12 cellular contexts compared by ENCODE assay signal in genomic region chr20:37342231-37343177, GRCh38. TPM values are rescaled to one million over a fixed set of nuclear protein-coding genes. Genes with fewer than 3 reads are reported as not detected.
DNase-seq lines count a peak whose midpoint lies in the region; ATAC-seq, FAIRE-seq and TF ChIP-seq lines count a peak whose summit lies in the region.
"Had no signal": no experiment of that assay in that cellular context is flagged by ENCODE, and none has a peak within 500 bp of the region (broad histone marks: within the 10 kb centered on the region; RNA-seq: fewer than 3 reads in every experiment).

No MANE protein-coding gene starts in this region.

- H2AFZ ChIP-seq in SK-N-SH (ENCODE audit: low read depth) (no peak overlapping the region), HepG2 (ENCODE audit: low read length) (no peak overlapping the region), PC-3 (ENCODE audit: low read length) (no peak overlapping the region)

- no peak for TF ChIP-seq EP300 in A549 (IDR thresholded peaks at IDR 0.05)
- TF ChIP-seq EP300 in SK-N-SH (IDR thresholded peaks at IDR 0.05; ENCODE audit: borderline replicate concordance in 1 of 2, low read depth in 1 of 2, low read length in 1 of 2) = no peak
- TF ChIP-seq EP300 in HepG2 (IDR thresholded peaks at IDR 0.05; ENCODE audit: low read depth in 2 of 2, low read length in 2 of 2) = no peak
- TF ChIP-seq EP300 in HepG2 (CRISPR knock-in tag; IDR thresholded peaks at IDR 0.05; ENCODE audit: borderline replicate concordance) = 0 out of 2 replicates have a peak, but pooled peaks have one; percentile 31

- no peak for FAIRE-seq in A549 (lab: Jason Lieb, UNC)
- FAIRE-seq in HepG2 (lab: Jason Lieb, UNC) = peak; percentile 57
- FAIRE-seq: keratinocyte had no signal

- H3K79me2 ChIP-seq in SK-N-SH (ENCODE audit: insufficient read depth) (peaks cover 20% of the 10 kb centered on the region), HepG2 (ENCODE audit: insufficient read depth, low read length) (peaks cover 27% of the 10 kb centered on the region), PC-3 (ENCODE audit: low read length) (peaks cover 22% of the 10 kb centered on the region)

- peak overlapping the region; percentile 93; the same call in 1 of the 3 replicates for H3K4me2 ChIP-seq in A549
- no peak overlapping the region for H3K4me2 ChIP-seq in SK-N-SH
- peak overlapping the region; percentile 92 for H3K4me2 ChIP-seq in HepG2 (ENCODE audit: low read depth, low read length)
- no peak overlapping the region for H3K4me2 ChIP-seq in PC-3 (ENCODE audit: low read length)

- POLR2A ChIA-PET in A549 (lab: Yijun Ruan, JAX) (no interaction called here), SK-N-SH (lab: Yijun Ruan, JAX) (no interaction called here), HepG2 (lab: Yijun Ruan, JAX) (interaction anchor here (1.0 to 3.4 kb wide), 4 partner anchors 9 to 71 kb away, joined by 3 to 48 read pairs (median 10); no protein-coding TSS in a partner anchor), PC-3 (lab: Charles Lee; ENCODE audit: unreplicated experiment) (no interaction called here)

- DNase-seq in A549 (ENCODE audit: low read depth in 1 of 2, low spot score in 1 of 2) (peak; percentile 48 to 61), SK-N-SH (no peak), HepG2 (ENCODE audit: low spot score) (peak; percentile 82), PC-3 (no peak), dedifferentiated amniotic fluid mesenchymal stem cell (ENCODE audit: extremely low spot score) (no peak), iPS-NIHi7 (ENCODE audit: extremely low spot score) (no peak)
- DNase-seq: activated naive CD4-positive, alpha-beta T cell; NCI-H1694; T-helper 1 cell had no signal

- H3K36me3 ChIP-seq in SK-N-SH (replicated peaks in 1 of 2; ENCODE audit: control insufficient read depth in 1 of 2, insufficient read depth in 2 of 2, low read length in 1 of 2) = no peaks in the 10 kb centered on the region
- H3K36me3 ChIP-seq in HepG2 (replicated peaks in 1 of 2; ENCODE audit: control insufficient read depth in 1 of 2, insufficient read depth in 2 of 2, low read length in 2 of 2) = peaks cover 0 to 6% of the 10 kb centered on the region in 2 experiments; a peak in 3 of 5 replicates
- no peaks in the 10 kb centered on the region for H3K36me3 ChIP-seq in PC-3 (ENCODE audit: low read depth, low read length)

- H3K9me3 ChIP-seq in A549 (no peaks in the 10 kb centered on the region), SK-N-SH (no peaks in the 10 kb centered on the region), HepG2 (ENCODE audit: low read length) (no peaks in the 10 kb centered on the region), PC-3 (ENCODE audit: low read length) (no peaks in the 10 kb centered on the region)

- TF ChIP-seq RAD21 in A549 (conservative IDR thresholded peaks at IDR 0.05 in 1 of 2, IDR thresholded peaks at IDR 0.05 in 1 of 2) (0 out of 5 replicates have a peak, but pooled peaks of 1 of the 2 experiments have one; percentile 12), SK-N-SH (IDR thresholded peaks at IDR 0.05; ENCODE audit: low read length) (peak; percentile 23; the same call in 1 of the 2 replicates), HepG2 (CRISPR knock-in tag; IDR thresholded peaks at IDR 0.05) (peak; percentile 52; the same call in 1 of the 2 replicates)

- BruUV-seq in HepG2 (replicated peaks; lab: Mats Ljungman, UMichigan) = no TSS peak
- BruUV-seq in PC-3 (replicated peaks; lab: Mats Ljungman, UMichigan) = no TSS peak

- H3K4me1 ChIP-seq in A549 (peaks cover 40% of the 10 kb centered on the region), SK-N-SH (ENCODE audit: control insufficient read depth in 1 of 2, insufficient read depth in 2 of 2, low read depth in 1 of 2, low read length in 1 of 2) (peaks cover 4 to 28% of the 10 kb centered on the region in 2 experiments; a peak in 3 of 4 replicates), HepG2 (ENCODE audit: insufficient read depth, low read length) (peaks cover 79% of the 10 kb centered on the region), PC-3 (ENCODE audit: insufficient read depth, low read length) (peaks cover 32% of the 10 kb centered on the region)

- no peak for TF ChIP-seq CTCF in A549 (IDR thresholded peaks at IDR 0.05)
- TF ChIP-seq CTCF in GM12874 (IDR thresholded peaks at IDR 0.05; ENCODE audit: insufficient read depth, low read depth, low read length) = peak; percentile 31
- peak; percentile 23; the same call in 1 of the 2 replicates for TF ChIP-seq CTCF in SK-N-SH (IDR thresholded peaks at IDR 0.05)
- TF ChIP-seq CTCF in HepG2 (CRISPR knock-in tag; IDR thresholded peaks at IDR 0.05) = peak; percentile 47
- no peak for TF ChIP-seq CTCF in PC-3 (conservative IDR thresholded peaks at IDR 0.05; ENCODE audit: low read depth, low read length)

- H3K4me3 ChIP-seq in A549 (no peak overlapping the region), SK-N-SH (ENCODE audit: low read depth in 2 of 2, low read length in 1 of 2) (no peak overlapping the region), HepG2 (replicated peaks in 1 of 3; ENCODE audit: insufficient read depth in 1 of 3, low read depth in 2 of 3, low read length in 3 of 3) (peak overlapping the region in 1 of 3 experiments; percentile 80; a peak in 2 of 6 replicates), PC-3 (ENCODE audit: low read length) (no peak overlapping the region)

- intact Hi-C loops in HepG2 (cut with micrococcal nuclease; ENCODE audit: unreplicated experiment) = loop anchor here (2.0 kb wide), 1 partner anchor 190 kb away; no protein-coding TSS in a partner anchor
- intact Hi-C loops in PC-3 (cut with micrococcal nuclease) = no loop called here

- ATAC-seq in A549 (peak; percentile 19 to 34; a peak in 3 of 6 replicates), HepG2 (peak; percentile 60), PC-3 (no peak), HG02642 (IDR thresholded peaks at IDR 0.05; ENCODE audit: poor library complexity, unreplicated experiment) (no peak)

- H3K9ac ChIP-seq in SK-N-SH (no peak overlapping the region), HepG2 (ENCODE audit: insufficient read depth, low read depth, low read length) (peak overlapping the region; percentile 77; the same call in 1 of the 2 replicates), PC-3 (ENCODE audit: low read length) (no peak overlapping the region)

- H4K20me1 ChIP-seq in SK-N-SH (ENCODE audit: insufficient read depth) = no peaks in the 10 kb centered on the region
- peaks cover 9% of the 10 kb centered on the region for H4K20me1 ChIP-seq in HepG2 (ENCODE audit: insufficient read depth, low read length)
- H4K20me1 ChIP-seq in PC-3 (ENCODE audit: low read length) = peaks cover 4% of the 10 kb centered on the region; the same call in 1 of the 2 replicates

- CTCF ChIA-PET in A549 (lab: Yijun Ruan, JAX) (interaction anchor here (2.0 kb wide), 1 partner anchor 14 kb away, joined by 6 read pairs; no protein-coding TSS in a partner anchor), SK-N-SH (lab: Yijun Ruan, JAX) (no interaction called here), HepG2 (lab: Yijun Ruan, JAX; ENCODE audit: low intra/inter-chr PET ratio, low total read pairs) (no interaction called here), PC-3 (lab: Charles Lee) (no interaction called here)

- H3F3A ChIP-seq in SK-N-SH (replicated peaks; ENCODE audit: insufficient read depth) (peaks cover 17% of the 10 kb centered on the region), PC-3 (ENCODE audit: low read length, unreplicated experiment) (no peaks in the 10 kb centered on the region)

- H3K27me3 ChIP-seq in SK-N-SH (ENCODE audit: insufficient read depth) = no peaks in the 10 kb centered on the region
- H3K27me3 ChIP-seq in HepG2 (ENCODE audit: control insufficient read depth in 1 of 2, insufficient read depth in 2 of 2, low read length in 2 of 2) = peaks cover 0 to 5% of the 10 kb centered on the region in 2 experiments; a peak in 1 of 5 replicates
- H3K27me3 ChIP-seq in PC-3 (ENCODE audit: low read length) = no peaks in the 10 kb centered on the region

- WGBS in A549 (ENCODE audit: missing lambda C conversion rate) = 66% methylated on average over 3 of the region's 4 CpGs
- 80% methylated on average over 2 of the region's 4 CpGs for WGBS in SK-N-SH (ENCODE audit: low lambda C conversion rate)
- WGBS in HepG2 (ENCODE audit: low lambda C conversion rate) = 59% methylated on average over 4 of the region's 4 CpGs

- no peak for TF ChIP-seq POLR2A in A549 (IDR thresholded peaks at IDR 0.05; ENCODE audit: low read length)
- TF ChIP-seq POLR2A in HepG2 (IDR thresholded peaks at IDR 0.05; ENCODE audit: insufficient read depth in 1 of 2, low read depth in 2 of 2, low read length in 2 of 2) = no peak

- in situ Hi-C loops in HepG2 (cut with HindIII; ENCODE audit: extremely low pct_ligation_motif_present, low pct_unique_long_range_greater_than_20kb) = no loop called here

- H3K27ac ChIP-seq in A549 (peak overlapping the region; percentile 99 to 100), SK-N-SH (ENCODE audit: low read depth in 2 of 2, low read length in 1 of 2) (peak overlapping the region in 1 of 2 experiments; percentile 23; a peak in 1 of 4 replicates), HepG2 (ENCODE audit: extremely low read length, insufficient read depth, low read length) (no peak overlapping the region), PC-3 (ENCODE audit: low read length) (no peak overlapping the region)

- H3K9me2 ChIP-seq in SK-N-SH = no peaks in the 10 kb centered on the region
- no peaks in the 10 kb centered on the region for H3K9me2 ChIP-seq in PC-3 (replicated peaks; ENCODE audit: low read length)

RNA-seq across cellular contexts. Expression of gene SRC, which starts 3.4 kb away (rescaled TPM):
- polyA plus RNA-seq in A549 (2011; rRNA removed) (154 and 212 TPM in 2 replicates), A549 (2017; fragmentation: RNase III; extraction: RNeasy Plus Mini Kit Qiagen cat#74134 plus additional on column Dnase treatment) (133 to 139 TPM (median 134 TPM) in 3 replicates), SK-N-SH (2012; rRNA removed) (23.8 and 25.6 TPM in 2 replicates), HepG2 (2011; rRNA removed) (192 and 229 TPM in 2 replicates)
- polyA plus RNA-seq in A549 (2012; cell fraction: cytosol; rRNA removed) = 122 and 170 TPM in 2 replicates
- 500 and 511 TPM in 2 replicates for polyA plus RNA-seq in A549 (2012; cell fraction: nucleus; rRNA removed)
- 278 and 313 TPM in 2 replicates for polyA minus RNA-seq in A549 (2011; rRNA and poly(A)+ RNA removed)
- polyA plus RNA-seq in SK-N-SH (2012; cell fraction: cytosol; rRNA removed) = 9.6 and 17.1 TPM in 2 replicates
- 49.2 and 58.8 TPM in 2 replicates for polyA plus RNA-seq in SK-N-SH (2012; cell fraction: nucleus; rRNA removed)
- total RNA-seq in HepG2 (2016; rRNA removed; fragmentation: Illumina TruSeq; extraction: Trizol) (54.7 and 59.7 TPM in 2 replicates), PC-3 (2014; rRNA removed) (55.6 and 82.1 TPM in 2 replicates)
- total RNA-seq in HepG2 (2016; cell fraction: cytosol; rRNA removed; fragmentation: Illumina TruSeq; extraction: Trizol; ENCODE audit: low read depth) = 18.4 and 21.0 TPM in 2 replicates
- 48.2 and 56.8 TPM in 2 replicates for total RNA-seq in HepG2 (2016; cell fraction: insoluble cytoplasmic fraction; rRNA removed; fragmentation: Illumina TruSeq; extraction: Trizol)
- 25.3 and 30.3 TPM in 2 replicates for total RNA-seq in HepG2 (2016; cell fraction: membrane; rRNA removed; fragmentation: Illumina TruSeq; extraction: Trizol)
- 60.1 and 65.6 TPM in 2 replicates for total RNA-seq in HepG2 (2016; cell fraction: nucleus; rRNA removed; fragmentation: Illumina TruSeq; extraction: Trizol)
- polyA plus RNA-seq in HepG2 (2011; cell fraction: cytosol; rRNA removed) = 97.4 and 112 TPM in 2 replicates
- polyA plus RNA-seq in HepG2 (2011; cell fraction: nucleus; rRNA removed) = 448 and 459 TPM in 2 replicates
- 148 and 158 TPM in 2 replicates for polyA plus RNA-seq in HepG2 (2012)
- polyA plus RNA-seq in HepG2 (2016; cell fraction: cytosol; fragmentation: Illumina TruSeq; extraction: Trizol; ENCODE audit: low read depth) = 3.4 and 4.0 TPM in 2 replicates
- polyA plus RNA-seq in HepG2 (2016; cell fraction: insoluble cytoplasmic fraction; fragmentation: Illumina TruSeq; extraction: Trizol; ENCODE audit: low read depth) = 43.5 and 52.9 TPM in 2 replicates
- polyA plus RNA-seq in HepG2 (2016; cell fraction: membrane; fragmentation: Illumina TruSeq; extraction: Trizol; ENCODE audit: low read depth) = 13.5 and 16.0 TPM in 2 replicates
- polyA plus RNA-seq in HepG2 (2016; cell fraction: nucleus; fragmentation: Illumina TruSeq; extraction: Trizol; ENCODE audit: insufficient read depth, low read depth) = 92.1 and 101 TPM in 2 replicates
- polyA minus RNA-seq in HepG2 (2011; rRNA and poly(A)+ RNA removed; ENCODE audit: low replicate concordance) = 0.87 and 280 TPM in 2 replicates
- 92.5 and 127 TPM in 2 replicates for polyA minus RNA-seq in HepG2 (2011; cell fraction: cytosol; rRNA and poly(A)+ RNA removed)
- polyA minus RNA-seq in HepG2 (2011; cell fraction: nucleus; rRNA and poly(A)+ RNA removed) = 209 and 267 TPM in 2 replicates

RNA-seq across cellular contexts. Expression of gene MANBAL, which starts 53.0 kb away (rescaled TPM):
- polyA plus RNA-seq in A549 (2011; rRNA removed) = 104 and 131 TPM in 2 replicates
- 150 and 172 TPM in 2 replicates for polyA plus RNA-seq in A549 (2012; cell fraction: cytosol; rRNA removed)
- polyA plus RNA-seq in A549 (2012; cell fraction: nucleus; rRNA removed) = 85.9 and 115 TPM in 2 replicates
- polyA plus RNA-seq in A549 (2017; fragmentation: RNase III; extraction: RNeasy Plus Mini Kit Qiagen cat#74134 plus additional on column Dnase treatment) = 95.3 to 102 TPM (median 95.9 TPM) in 3 replicates
- 75.9 and 80.4 TPM in 2 replicates for polyA minus RNA-seq in A549 (2011; rRNA and poly(A)+ RNA removed)
- polyA plus RNA-seq in SK-N-SH (2012; rRNA removed) = 105 and 141 TPM in 2 replicates
- polyA plus RNA-seq in SK-N-SH (2012; cell fraction: cytosol; rRNA removed) = 96.7 and 125 TPM in 2 replicates
- polyA plus RNA-seq in SK-N-SH (2012; cell fraction: nucleus; rRNA removed) = 67.4 and 78.5 TPM in 2 replicates
- 16.5 and 18.6 TPM in 2 replicates for total RNA-seq in HepG2 (2016; rRNA removed; fragmentation: Illumina TruSeq; extraction: Trizol)
- total RNA-seq in HepG2 (2016; cell fraction: cytosol; rRNA removed; fragmentation: Illumina TruSeq; extraction: Trizol; ENCODE audit: low read depth) = 10.8 and 15.2 TPM in 2 replicates
- total RNA-seq in HepG2 (2016; cell fraction: insoluble cytoplasmic fraction; rRNA removed; fragmentation: Illumina TruSeq; extraction: Trizol) = 15.1 and 16.2 TPM in 2 replicates
- total RNA-seq in HepG2 (2016; cell fraction: membrane; rRNA removed; fragmentation: Illumina TruSeq; extraction: Trizol) = 25.3 and 29.5 TPM in 2 replicates
- 15.3 and 19.6 TPM in 2 replicates for total RNA-seq in HepG2 (2016; cell fraction: nucleus; rRNA removed; fragmentation: Illumina TruSeq; extraction: Trizol)
- polyA plus RNA-seq in HepG2 (2011; rRNA removed) = 70.2 and 74.1 TPM in 2 replicates
- polyA plus RNA-seq in HepG2 (2011; cell fraction: cytosol; rRNA removed) = 93.3 and 98.4 TPM in 2 replicates
- 35.2 and 44.3 TPM in 2 replicates for polyA plus RNA-seq in HepG2 (2011; cell fraction: nucleus; rRNA removed)
- 45.7 and 46.8 TPM in 2 replicates for polyA plus RNA-seq in HepG2 (2012)
- 48.1 and 71.4 TPM in 2 replicates for polyA plus RNA-seq in HepG2 (2016; cell fraction: cytosol; fragmentation: Illumina TruSeq; extraction: Trizol; ENCODE audit: low read depth)
- 55.8 and 57.5 TPM in 2 replicates for polyA plus RNA-seq in HepG2 (2016; cell fraction: insoluble cytoplasmic fraction; fragmentation: Illumina TruSeq; extraction: Trizol; ENCODE audit: low read depth)
- polyA plus RNA-seq in HepG2 (2016; cell fraction: membrane; fragmentation: Illumina TruSeq; extraction: Trizol; ENCODE audit: low read depth) = 67.6 and 91.3 TPM in 2 replicates
- 68.3 and 69.5 TPM in 2 replicates for polyA plus RNA-seq in HepG2 (2016; cell fraction: nucleus; fragmentation: Illumina TruSeq; extraction: Trizol; ENCODE audit: insufficient read depth, low read depth)
- 47.1 and 62.0 TPM in 2 replicates for polyA minus RNA-seq in HepG2 (2011; rRNA and poly(A)+ RNA removed; ENCODE audit: low replicate concordance)
- 11.5 and 14.7 TPM in 2 replicates for polyA minus RNA-seq in HepG2 (2011; cell fraction: cytosol; rRNA and poly(A)+ RNA removed)
- 7.6 and 12.7 TPM in 2 replicates for polyA minus RNA-seq in HepG2 (2011; cell fraction: nucleus; rRNA and poly(A)+ RNA removed)
- 21.9 and 27.5 TPM in 2 replicates for total RNA-seq in PC-3 (2014; rRNA removed)

Comparison
In these comparisons a context has a peak if more than half of its experiments do, and no peak if none do; other contexts are left out.
1. ATAC-seq: peak in A549 (2 of 2) and HepG2 (single experiment); none in PC-3 (single experiment) and HG02642 (single experiment).
2. DNase-seq: peak in A549 (2 of 2) and HepG2 (single experiment); none in SK-N-SH (single experiment), PC-3 (single experiment), dedifferentiated amniotic fluid mesenchymal stem cell (single experiment) and iPS-NIHi7 (single experiment).
3. H3K27ac ChIP-seq: peak in A549 (2 of 2); none in HepG2 (single experiment) and PC-3 (single experiment).
4. H3K4me2 ChIP-seq: peak in A549 (single experiment) and HepG2 (single experiment); none in SK-N-SH (single experiment) and PC-3 (single experiment).
5. CTCF ChIP-seq: peak in GM12874 (single experiment), SK-N-SH (single experiment) and HepG2 (single experiment); none in A549 (single experiment) and PC-3 (single experiment).
6. Of the 38 proteins assayed by ChIP-seq in both HepG2 and A549: peak only in HepG2: CTCF, ESRRA, HDAC2, KDM1A, MAX and SMC3; only in A549: none; in both: none; in neither: 29; mixed calls (peak in some experiments, not most) for 3.